ENCODE assay signal across 10 cellular contexts in the genomic region with DNA sequence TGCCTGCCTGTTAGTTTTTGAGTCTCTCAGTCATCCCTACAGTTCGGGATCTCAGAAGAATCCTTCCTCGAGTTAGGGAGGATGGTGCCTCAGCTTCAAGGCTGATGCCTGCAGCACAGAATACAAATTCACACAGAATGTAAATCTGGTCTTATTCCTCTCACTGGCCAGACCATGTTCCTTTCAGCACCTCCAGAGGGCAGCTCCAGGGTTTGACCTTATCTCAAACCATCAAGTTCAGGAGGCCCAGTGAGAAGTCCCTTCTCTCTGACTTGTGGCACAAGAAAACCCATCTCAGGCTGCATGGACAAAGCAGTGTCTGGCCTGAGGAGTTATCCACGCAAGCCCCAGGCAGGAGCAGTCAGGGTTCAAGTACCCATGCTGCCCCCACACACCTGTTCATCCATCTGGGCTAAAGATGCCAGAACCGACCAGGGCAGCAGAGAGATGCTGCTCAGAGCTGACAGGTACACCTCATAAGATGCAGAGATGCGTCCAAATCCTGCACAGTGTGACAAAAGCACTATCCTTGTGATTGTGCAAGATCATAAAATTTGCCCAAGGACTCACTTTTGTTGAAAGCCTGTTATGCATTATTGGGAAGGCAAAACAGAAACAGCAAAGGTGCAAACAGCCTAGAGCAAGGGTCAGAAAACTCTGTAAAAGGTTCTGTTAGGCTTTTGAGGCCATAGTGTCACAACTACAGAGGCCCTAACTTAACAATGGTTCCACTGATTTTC. TPM values are rescaled to one million over a fixed set of nuclear protein-coding genes. Genes with fewer than 3 reads are reported as not detected.
DNase-seq lines count a peak whose midpoint lies in the region; ATAC-seq and TF ChIP-seq lines count a peak whose summit lies in the region.
"Had no signal": no experiment of that assay in that cellular context is flagged by ENCODE, and none has a peak within 500 bp of the region (broad histone marks: within the 10 kb centered on the region; RNA-seq: fewer than 3 reads in every experiment).

No MANE protein-coding gene starts in this region.

- H3K27me3 ChIP-seq in mammary epithelial cell (ENCODE audit: insufficient read depth, low read length) (no peaks in the 10 kb centered on the region), psoas muscle (ENCODE audit: insufficient read depth in 3 of 3, low read length in 2 of 3) (no peaks in the 10 kb centered on the region)

- CTCF ChIA-PET in mammary epithelial cell (lab: Charles Lee; ENCODE audit: low non-redundant PET), result interaction anchor here (0.6 kb wide), 1 partner anchor 13 kb away, joined by 3 read pairs; no protein-coding TSS in a partner anchor

- ATAC-seq in psoas muscle, result no peak
- no peak for ATAC-seq in GM19397 (IDR thresholded peaks at IDR 0.05; ENCODE audit: unreplicated experiment)

- H3K9ac ChIP-seq in mammary epithelial cell (ENCODE audit: insufficient read depth, low read length), result no peak overlapping the region

- WGBS in mammary epithelial cell (ENCODE audit: low coverage, missing lambda C conversion rate), result 95% methylated on average over 5 of the region's 5 CpGs
- 74 to 87% (median 79%) methylated on average over 5 of the region's 5 CpGs for WGBS in psoas muscle, 3 donors

- H3K36me3 ChIP-seq in mammary epithelial cell (ENCODE audit: insufficient read depth, low read length), result peaks cover 42% of the 10 kb centered on the region
- no peaks in the 10 kb centered on the region for H3K36me3 ChIP-seq in psoas muscle (ENCODE audit: insufficient read depth in 1 of 2, low read depth in 1 of 2)

- dilution Hi-C loops in mammary epithelial cell (cut with HindIII; ENCODE audit: low sequenced_read_pairs), result no loop called here

- in situ Hi-C loops in mammary epithelial cell (cut with MboI; ENCODE audit: low sequenced_read_pairs in 2 of 2), result no loop called here

- H3K4me1 ChIP-seq in mammary epithelial cell (ENCODE audit: insufficient read depth, low read length) (peaks cover 42% of the 10 kb centered on the region), psoas muscle (no peaks in the 10 kb centered on the region)

- no TSS peak for BruUV-seq in mammary epithelial cell (replicated peaks; lab: Mats Ljungman, UMichigan)

- H2AFZ ChIP-seq in mammary epithelial cell (ENCODE audit: low read depth, low read length), result no peak overlapping the region

- H3K27ac ChIP-seq in mammary epithelial cell (ENCODE audit: insufficient read depth, low read depth, low read length) (no peak overlapping the region), psoas muscle (no peak overlapping the region)
- H3K27ac ChIP-seq: C4-2B had no signal

- H3K9me3 ChIP-seq in mammary epithelial cell (replicated peaks; ENCODE audit: insufficient read depth, low read length) (no peaks in the 10 kb centered on the region), psoas muscle (peaks cover 2% of the 10 kb centered on the region)

- no peak overlapping the region for H3K4me3 ChIP-seq in mammary epithelial cell (replicated peaks in 1 of 3; ENCODE audit: insufficient read depth in 1 of 3, low read depth in 2 of 3, low read length in 3 of 3)
- H3K4me3 ChIP-seq in psoas muscle, result no peak overlapping the region

- H3K79me2 ChIP-seq in mammary epithelial cell (ENCODE audit: insufficient read depth, low read length), result peaks cover 100% of the 10 kb centered on the region

- DNase-seq in NCI-H510A treated with DMSO at 0.1 percent for 48 hours (lab: John Stamatoyannopoulos, UW), result peak; percentile 38
- DNase-seq in NCI-H510A (lab: John Stamatoyannopoulos, UW), result no peak
- no peak for DNase-seq in mammary epithelial cell
- no peak for DNase-seq in psoas muscle
- DNase-seq in NK-92 (lab: John Stamatoyannopoulos, UW; ENCODE audit: unreplicated experiment), result no peak
- no peak for DNase-seq in NCI-H1092 (lab: John Stamatoyannopoulos, UW)
- DNase-seq: posterior cingulate gyrus had no signal

- H4K20me1 ChIP-seq in mammary epithelial cell (ENCODE audit: insufficient read depth, low read length), result peaks cover 3% of the 10 kb centered on the region

- intact Hi-C loops in mammary epithelial cell (cut with micrococcal nuclease), result no loop called here
- intact Hi-C loops in psoas muscle (cut with DNase I), result loop anchor here (5.0 kb wide), 3 partner anchors 36 to 211 kb away; no protein-coding TSS in a partner anchor

- peak; percentile 17; the same call in 1 of the 2 replicates for TF ChIP-seq CTCF in LNCAP (IDR thresholded peaks at IDR 0.05)
- TF ChIP-seq CTCF in mammary epithelial cell (conservative IDR thresholded peaks at IDR 0.05 in 1 of 2, IDR thresholded peaks at IDR 0.05 in 1 of 2; ENCODE audit: extremely low read depth in 1 of 2, insufficient read depth in 1 of 2, low read depth in 1 of 2, low read length in 2 of 2), result peak; percentile 5 to 14
- peak; percentile 15 for TF ChIP-seq CTCF in psoas muscle (IDR thresholded peaks at IDR 0.05)

- no peak overlapping the region for H3K4me2 ChIP-seq in mammary epithelial cell (ENCODE audit: insufficient read depth, low read depth, low read length)

RNA-seq across cellular contexts. Expression of gene BCAR3, which starts 49.8 kb away (rescaled TPM):
- 100 to 1,000 TPM in 1 of 2 donors, 10 to 100 TPM in 1; 93.0 to 171 TPM for total RNA-seq in mammary epithelial cell
- 123 TPM for polyA plus RNA-seq in mammary epithelial cell
- polyA minus RNA-seq in mammary epithelial cell, result 185 TPM
- 10 to 100 TPM; 16.2 to 34.3 (median 21.1) TPM for total RNA-seq in psoas muscle
- 10 to 100 TPM; 15.8 to 64.1 (median 16.5) TPM for polyA plus RNA-seq in psoas muscle
